ENCODE assay signal across 19 cellular contexts in genomic region chr18:55073116-55073515, GRCh38.
"Had no signal": no experiment of that assay in that cellular context is flagged by ENCODE, and none has a peak within 500 bp of the region (broad histone marks: within the 10 kb centered on the region; RNA-seq: fewer than 3 reads in every experiment).

No MANE protein-coding gene starts in this region.

- H3K9me3 ChIP-seq: colonic mucosa, mucosa of descending colon, neutrophil, right atrium auricular region, sigmoid colon, thyroid gland had no signal

- H3K36me3 Mint-ChIP-seq: naive thymus-derived CD8-positive, alpha-beta T cell; type B pancreatic cell had no signal

- H3K4me3 ChIP-seq: colonic mucosa, hepatocyte, mucosa of descending colon, right atrium auricular region, sigmoid colon, skin epidermis, suprapubic skin, thyroid gland had no signal

- H3K27me3 ChIP-seq: colonic mucosa, hepatocyte, neutrophil, right atrium auricular region, sigmoid colon, suprapubic skin, thyroid gland had no signal

- H3K27ac ChIP-seq: colonic mucosa, hepatocyte, neutrophil, right atrium auricular region, sigmoid colon, skin epidermis, suprapubic skin, thyroid gland had no signal

- H3K4me3 Mint-ChIP-seq: naive thymus-derived CD8-positive, alpha-beta T cell; type B pancreatic cell had no signal

- ATAC-seq: mucosa of descending colon; naive thymus-derived CD8-positive, alpha-beta T cell had no signal

- DNase-seq: colonic mucosa; dermis blood vessel endothelial cell; erythroblast; foreskin melanocyte; head of caudate nucleus; mucosa of descending colon; naive thymus-derived CD8-positive, alpha-beta T cell; posterior cingulate gyrus; sigmoid colon; stimulated activated CD4-positive, alpha-beta T cell treated with anti-CD3 and anti-CD28 coated beads, Interleukin-2, amount 100 ng/mL, for 24 hours; stimulated activated CD4-positive, alpha-beta T cell treated with anti-CD3 and anti-CD28 coated beads, Interleukin-4, amount 100 ng/mL, for 4 hours; stimulated activated naive CD4-positive, alpha-beta T cell treated with Interleukin-2 at 50 U/mL for 16 hours; thyroid gland had no signal

- H3K36me3 ChIP-seq: colonic mucosa, neutrophil, right atrium auricular region, sigmoid colon, suprapubic skin, thyroid gland had no signal

- H3K27ac Mint-ChIP-seq: naive thymus-derived CD8-positive, alpha-beta T cell; type B pancreatic cell had no signal

- H3K79me2 ChIP-seq: hepatocyte had no signal

- H3K4me1 ChIP-seq: colonic mucosa, right atrium auricular region, sigmoid colon, suprapubic skin, thyroid gland had no signal

- H2AFZ ChIP-seq: hepatocyte had no signal

- H3K9me3 Mint-ChIP-seq: type B pancreatic cell had no signal

- H3K4me2 ChIP-seq: hepatocyte had no signal
